10 cellular contexts compared by ENCODE assay signal in the genomic region with DNA sequence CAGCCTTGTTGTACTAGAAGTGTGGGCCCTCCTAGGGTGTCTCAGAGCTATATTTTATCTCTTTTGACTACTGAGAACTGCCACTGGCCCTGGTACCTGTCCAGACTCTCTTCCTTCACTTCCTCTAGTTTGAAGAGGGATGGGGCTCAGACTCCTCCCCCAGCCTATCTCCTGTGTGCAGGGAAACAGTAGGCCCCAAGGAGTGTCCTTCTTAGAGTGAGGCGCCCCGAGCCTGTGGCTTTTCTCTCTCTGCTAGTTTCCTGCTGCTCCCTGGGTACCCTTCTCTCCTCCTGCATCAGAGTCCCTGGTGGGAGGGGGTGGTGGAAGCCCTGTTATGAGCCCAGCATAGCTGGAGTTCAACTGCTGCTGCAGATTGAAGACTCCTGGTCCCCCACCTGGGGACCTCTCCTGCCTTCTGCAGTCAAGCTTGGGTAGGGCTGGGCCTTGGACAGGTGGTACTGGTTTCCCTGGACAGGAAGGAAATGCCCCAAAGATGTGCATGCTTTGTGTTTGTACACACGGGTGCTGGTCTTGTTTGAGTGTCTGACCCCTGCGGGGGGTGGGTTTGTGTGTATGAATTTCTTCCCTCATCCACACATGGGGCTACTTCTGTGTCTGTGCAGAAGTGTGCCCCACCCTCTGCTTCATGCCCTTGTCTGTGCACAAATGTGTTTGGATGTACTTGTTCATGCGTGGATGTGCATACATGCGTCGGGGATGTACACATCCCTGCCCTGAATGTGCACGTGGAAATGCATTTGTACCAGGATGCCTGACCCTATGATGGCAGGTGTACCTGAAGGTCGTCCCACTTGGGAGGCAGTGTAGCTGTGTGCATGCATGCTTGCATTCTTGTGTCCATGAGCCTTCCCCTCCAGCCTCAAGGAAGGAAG. TPM values are rescaled to one million over a fixed set of nuclear protein-coding genes. Genes with fewer than 3 reads are reported as not detected.
DNase-seq lines count a peak whose midpoint lies in the region; ATAC-seq and TF ChIP-seq lines count a peak whose summit lies in the region.
"Had no signal": no experiment of that assay in that cellular context is flagged by ENCODE, and none has a peak within 500 bp of the region (broad histone marks: within the 10 kb centered on the region; RNA-seq: fewer than 3 reads in every experiment).

No MANE protein-coding gene starts in this region.

- peaks cover 0 to 5% (median 0%) of the 10 kb centered on the region in 7 donors for H3K9me3 Mint-ChIP-seq in CD14-positive monocyte
- no peaks in the 10 kb centered on the region for H3K9me3 Mint-ChIP-seq in chondrocyte (ENCODE audit: low read depth)
- H3K9me3 Mint-ChIP-seq in nephron progenitor cell, result no peaks in the 10 kb centered on the region

- peak overlapping the region; percentile 11 to 60 for H3K4me3 Mint-ChIP-seq in CD14-positive monocyte
- H3K4me3 Mint-ChIP-seq in chondrocyte (ENCODE audit: unreplicated experiment), result peak overlapping the region; percentile 49
- H3K4me3 Mint-ChIP-seq in nephron progenitor cell, result peak overlapping the region; percentile 67

- no peaks in the 10 kb centered on the region for H3K9me3 ChIP-seq in KOPT-K1 (ENCODE audit: insufficient read depth, low read length, poor library complexity, severe bottlenecking)

- H3K27ac Mint-ChIP-seq in CD14-positive monocyte (peak overlapping the region in 6 of 7 donors; percentile 40 to 86 (median 56)), chondrocyte (ENCODE audit: unreplicated experiment) (peak overlapping the region; percentile 99), nephron progenitor cell (peak overlapping the region; percentile 83)

- ATAC-seq in HG03565 (IDR thresholded peaks at IDR 0.05; ENCODE audit: unreplicated experiment), result no peak
- ATAC-seq: GM12878 had no signal

- no peaks in the 10 kb centered on the region for H3K36me3 ChIP-seq in KOPT-K1 (ENCODE audit: insufficient read depth, low read length)

- H3K36me3 Mint-ChIP-seq in CD14-positive monocyte (peaks cover 17 to 25% of the 10 kb centered on the region in 2 donors), chondrocyte (ENCODE audit: low read depth) (no peaks in the 10 kb centered on the region), nephron progenitor cell (ENCODE audit: low read depth) (no peaks in the 10 kb centered on the region)

- peaks cover 0 to 11% (median 10%) of the 10 kb centered on the region in 3 donors for H3K27me3 Mint-ChIP-seq in CD14-positive monocyte (ENCODE audit: low read depth in 3 of 3)
- H3K27me3 Mint-ChIP-seq in chondrocyte (ENCODE audit: low read depth), result no peaks in the 10 kb centered on the region
- H3K27me3 Mint-ChIP-seq in nephron progenitor cell (ENCODE audit: low read depth, poor library complexity), result peaks cover 16% of the 10 kb centered on the region

- H3K27ac ChIP-seq in KOPT-K1 (ENCODE audit: low read depth, low read length, poor library complexity, severe bottlenecking), result peak overlapping the region; percentile 64

- intact Hi-C loops in CD14-positive monocyte (cut with micrococcal nuclease), result loop anchor here in 1 of 2 donors (2.0 kb wide), 1 partner anchor 13 kb away; no protein-coding TSS in a partner anchor

- DNase-seq in CD14-positive monocyte (ENCODE audit: low spot score) (no peak), chondrocyte (ENCODE audit: low spot score) (peak; percentile 69), nephron progenitor cell (no peak), NCI-H146 treated with DMSO at 0.1 percent for 48 hours (lab: John Stamatoyannopoulos, UW; ENCODE audit: unreplicated experiment) (no peak), occipital lobe (lab: John Stamatoyannopoulos, UW) (no peak), activated T-cell treated with anti-CD3 and anti-CD28 coated beads for 4 hours (no peak)

- TF ChIP-seq CTCF in CD14-positive monocyte (IDR thresholded peaks at IDR 0.05), result no peak
- no peak for TF ChIP-seq CTCF in chondrocyte (IDR thresholded peaks at IDR 0.05)
- TF ChIP-seq CTCF in nephron progenitor cell (IDR thresholded peaks at IDR 0.05), result no peak

- peaks cover 49% of the 10 kb centered on the region for H3K4me1 Mint-ChIP-seq in CD14-positive monocyte
- H3K4me1 Mint-ChIP-seq in chondrocyte (ENCODE audit: low read depth), result peaks cover 47% of the 10 kb centered on the region
- peaks cover 38% of the 10 kb centered on the region for H3K4me1 Mint-ChIP-seq in nephron progenitor cell

RNA-seq across cellular contexts. Expression of gene RARA, which starts 6.9 kb away (rescaled TPM):
- polyA plus RNA-seq in CD14-positive monocyte, result 10 to 100 TPM; 14.9 to 29.4 TPM
- total RNA-seq in chondrocyte, result 59.2 to 65.7 TPM (median 61.2 TPM) in 3 replicates
- 7.2 TPM for total RNA-seq in occipital lobe

RNA-seq across cellular contexts. Expression of gene CDC6, which starts 28.2 kb away (rescaled TPM):
- polyA plus RNA-seq in CD14-positive monocyte, result under 1 TPM in 1 of 2 donors, not detected in 1; 0.11 TPM
- total RNA-seq in chondrocyte (8.5 to 33.1 TPM (median 9.9 TPM) in 3 replicates), occipital lobe (1.6 TPM)

RNA-seq across cellular contexts. Expression of gene GJD3, which starts 48.6 kb away (rescaled TPM):
- not detected for polyA plus RNA-seq in CD14-positive monocyte
- 0.32 to 0.41 TPM in 2 of 3 replicates, not detected in the other for total RNA-seq in chondrocyte
- 0.31 TPM for total RNA-seq in occipital lobe
- total RNA-seq: GM12878, myocyte had no signal
